In the genomic region with DNA sequence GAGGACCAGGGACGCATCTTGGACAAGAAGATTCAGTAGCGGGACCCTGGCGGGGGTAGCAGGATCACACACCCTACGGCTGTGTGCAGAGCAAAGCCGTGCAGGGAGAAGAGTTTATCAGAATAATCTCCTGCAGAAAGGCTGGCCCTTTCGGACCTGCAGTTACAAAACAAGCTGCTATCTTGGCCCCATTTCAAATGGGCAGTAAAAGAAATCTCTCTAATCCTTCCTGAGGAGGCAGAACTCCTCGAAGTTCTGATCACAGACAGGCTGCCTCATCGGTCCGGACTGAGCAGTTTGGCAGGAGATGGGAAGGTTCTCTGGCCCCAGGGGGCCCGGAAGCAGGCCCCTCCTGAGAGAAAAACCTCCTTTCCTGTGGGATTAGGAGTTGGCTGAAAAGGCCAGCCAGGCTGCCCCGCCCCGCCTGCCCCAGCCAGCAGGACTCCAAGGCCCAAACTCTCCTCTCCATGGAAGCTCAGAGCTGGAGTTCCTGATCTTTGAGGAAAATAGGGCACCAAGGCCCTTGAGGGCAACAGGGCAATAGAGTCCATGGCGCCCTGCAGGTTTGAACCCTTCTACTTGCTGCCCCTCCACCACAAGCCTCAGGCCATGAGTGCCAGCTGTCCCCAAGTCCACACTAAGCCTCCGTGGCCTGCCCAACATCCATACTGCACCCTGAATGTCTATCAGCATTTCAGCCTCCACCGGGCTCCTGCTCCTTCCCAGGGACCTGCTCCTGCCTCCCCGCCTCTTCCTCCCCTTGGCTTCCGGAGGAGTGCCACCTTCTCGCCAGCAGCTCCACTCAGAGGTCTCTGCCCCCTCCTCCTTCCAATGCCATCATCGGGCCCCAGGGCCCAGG, we compare ENCODE assay signal across 9 cellular contexts.
DNase-seq lines count a peak whose midpoint lies in the region; ATAC-seq and TF ChIP-seq lines count a peak whose summit lies in the region.
"Had no signal": no experiment of that assay in that cellular context is flagged by ENCODE, and none has a peak within 500 bp of the region (broad histone marks: within the 10 kb centered on the region; RNA-seq: fewer than 3 reads in every experiment).

No MANE protein-coding gene starts in this region.

- H3K9me3 Mint-ChIP-seq in effector memory CD8-positive, alpha-beta T cell = no peaks in the 10 kb centered on the region
- H3K9me3 Mint-ChIP-seq in natural killer cell treated with Interleukin-12 subunit alpha and Interleukin-12 subunit beta and Interleukin-15 and Interleukin-18, amount 100 ng/mL, for 72 hours = no peaks in the 10 kb centered on the region

- ATAC-seq in effector memory CD8-positive, alpha-beta T cell (replicated peaks) = no peak
- ATAC-seq in natural killer cell treated with Interleukin-12 subunit alpha and Interleukin-12 subunit beta and Interleukin-15 and Interleukin-18, amount 100 ng/mL, for 72 hours = no peak
- no peak for ATAC-seq in GM19395 (IDR thresholded peaks at IDR 0.05; ENCODE audit: unreplicated experiment)

- H3K27me3 Mint-ChIP-seq in effector memory CD8-positive, alpha-beta T cell = no peaks in the 10 kb centered on the region
- H3K27me3 Mint-ChIP-seq in natural killer cell treated with Interleukin-12 subunit alpha and Interleukin-12 subunit beta and Interleukin-15 and Interleukin-18, amount 100 ng/mL, for 72 hours = no peaks in the 10 kb centered on the region

- H3K27ac ChIP-seq in C4-2B = peak overlapping the region; percentile 48

- peaks cover 46 to 47% of the 10 kb centered on the region in 2 donors for H3K4me1 Mint-ChIP-seq in effector memory CD8-positive, alpha-beta T cell (ENCODE audit: low read depth in 2 of 2)
- H3K4me1 Mint-ChIP-seq in natural killer cell treated with Interleukin-12 subunit alpha and Interleukin-12 subunit beta and Interleukin-15 and Interleukin-18, amount 100 ng/mL, for 72 hours (ENCODE audit: low read depth in 2 of 2) = peaks cover 67 to 71% of the 10 kb centered on the region in 2 donors

- DNase-seq in NCI-H524 treated with DMSO at 0.1 percent for 48 hours (lab: John Stamatoyannopoulos, UW) (peak; percentile 90), cortex of kidney (lab: John Stamatoyannopoulos, UW) (no peak), middle frontal gyrus (ENCODE audit: extremely low spot score, low spot score) (no peak)
- no peak for DNase-seq in effector memory CD8-positive, alpha-beta T cell
- no peak for DNase-seq in natural killer cell treated with Interleukin-12 subunit alpha and Interleukin-12 subunit beta and Interleukin-15 and Interleukin-18, amount 100 ng/mL, for 72 hours (ENCODE audit: low spot score)
- no peak for DNase-seq in stimulated activated CD4-positive, alpha-beta T cell treated with anti-CD3 and anti-CD28 coated beads, Interleukin-2, amount 100 ng/mL, for 24 hours
- DNase-seq: T-helper 1 cell had no signal

- H3K27ac Mint-ChIP-seq in effector memory CD8-positive, alpha-beta T cell = peak overlapping the region; percentile 32 to 59
- peak overlapping the region; percentile 69 to 92 for H3K27ac Mint-ChIP-seq in natural killer cell treated with Interleukin-12 subunit alpha and Interleukin-12 subunit beta and Interleukin-15 and Interleukin-18, amount 100 ng/mL, for 72 hours

- TF ChIP-seq CTCF in C4-2B (conservative IDR thresholded peaks at IDR 0.05) = no peak

- H3K36me3 Mint-ChIP-seq in effector memory CD8-positive, alpha-beta T cell (ENCODE audit: insufficient read depth) = peaks cover 54% of the 10 kb centered on the region
- peaks cover 20% of the 10 kb centered on the region for H3K36me3 Mint-ChIP-seq in natural killer cell treated with Interleukin-12 subunit alpha and Interleukin-12 subunit beta and Interleukin-15 and Interleukin-18, amount 100 ng/mL, for 72 hours

- H3K4me3 Mint-ChIP-seq in effector memory CD8-positive, alpha-beta T cell = no peak overlapping the region
- peak overlapping the region; percentile 37 for H3K4me3 Mint-ChIP-seq in natural killer cell treated with Interleukin-12 subunit alpha and Interleukin-12 subunit beta and Interleukin-15 and Interleukin-18, amount 100 ng/mL, for 72 hours
